ENCODE assay signal across 20 cellular contexts in the genomic region with DNA sequence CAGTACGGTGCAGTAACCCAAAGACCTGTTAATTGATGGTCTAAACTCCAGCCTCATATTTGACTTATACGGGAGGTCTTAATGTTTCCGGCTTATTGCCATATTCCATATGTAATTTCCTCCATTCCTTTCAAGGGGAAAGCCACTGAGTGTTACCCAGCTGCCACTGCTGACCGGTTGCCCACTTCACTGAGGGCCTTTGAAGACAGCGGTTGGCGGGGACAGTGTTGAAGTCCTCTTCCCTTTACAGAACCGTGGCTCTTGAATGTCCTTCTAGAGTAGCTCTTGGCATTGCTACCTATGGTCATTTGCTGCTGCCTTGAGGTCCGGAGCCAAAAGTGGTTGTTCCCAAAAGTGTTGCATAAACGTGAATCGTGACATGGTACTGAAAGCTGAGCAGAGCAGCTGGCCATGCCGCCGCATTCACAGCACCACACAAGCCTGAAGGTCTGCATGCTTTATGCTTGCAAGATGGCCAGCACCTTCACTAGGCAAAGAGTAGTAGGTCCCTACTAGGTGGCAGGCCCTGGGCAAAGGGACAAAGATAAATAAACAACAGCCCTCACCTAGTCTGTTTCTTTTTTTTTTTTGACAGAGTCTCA.
"Had no signal": no experiment of that assay in that cellular context is flagged by ENCODE, and none has a peak within 500 bp of the region (broad histone marks: within the 10 kb centered on the region; RNA-seq: fewer than 3 reads in every experiment).

No MANE protein-coding gene starts in this region.

- H3K27ac ChIP-seq: left lung, lower lobe of right lung, ovary, skin epidermis, spleen, upper lobe of right lung, uterus had no signal

- H3K36me3 ChIP-seq: ovary, transverse colon, uterus had no signal

- H3K27me3 ChIP-seq: left lung, ovary, spleen, testis, transverse colon, upper lobe of right lung, uterus had no signal

- ATAC-seq: left lung; lower lobe of right lung; naive thymus-derived CD8-positive, alpha-beta T cell; stimulated activated memory B cell treated with anti-CD40 and anti-IgM and Interleukin-4, amounts not matched to agents 10 μg/mL and 1 μg/mL and 100 μg/mL, for 72 hours; stimulated activated naive CD8-positive, alpha-beta T cell treated with anti-CD3 and anti-CD28 coated beads, Interleukin-15, Interleukin-2, amounts not matched to agents 100 U/mL and 50 U/mL, for 24 hours; upper lobe of right lung had no signal

- H3K4me1 ChIP-seq: uterus had no signal

- DNase-seq: cerebellar nuclear complex; cortex of kidney; left lung; lower lobe of right lung; naive thymus-derived CD8-positive, alpha-beta T cell; nephron progenitor cell; occipital lobe; ovary; posterior cingulate gyrus; retina; spleen; stimulated activated CD4-positive, alpha-beta T cell treated with anti-CD3 and anti-CD28 coated beads, Interleukin-4, amount 100 ng/mL, for 4 hours; stimulated activated naive CD8-positive, alpha-beta T cell treated with anti-CD3 and anti-CD28 coated beads, Interleukin-15, Interleukin-2, amounts not matched to agents 100 U/mL and 50 U/mL, for 24 hours; substantia nigra; testis; transverse colon; upper lobe of right lung; uterus had no signal

- H3K9me3 ChIP-seq: left lung, lower lobe of right lung, ovary, spleen, testis, transverse colon, upper lobe of right lung, uterus had no signal

- H3K4me3 ChIP-seq: left lung, lower lobe of right lung, ovary, skin epidermis, spleen, testis, transverse colon, upper lobe of right lung, uterus had no signal
